In the genomic region with DNA sequence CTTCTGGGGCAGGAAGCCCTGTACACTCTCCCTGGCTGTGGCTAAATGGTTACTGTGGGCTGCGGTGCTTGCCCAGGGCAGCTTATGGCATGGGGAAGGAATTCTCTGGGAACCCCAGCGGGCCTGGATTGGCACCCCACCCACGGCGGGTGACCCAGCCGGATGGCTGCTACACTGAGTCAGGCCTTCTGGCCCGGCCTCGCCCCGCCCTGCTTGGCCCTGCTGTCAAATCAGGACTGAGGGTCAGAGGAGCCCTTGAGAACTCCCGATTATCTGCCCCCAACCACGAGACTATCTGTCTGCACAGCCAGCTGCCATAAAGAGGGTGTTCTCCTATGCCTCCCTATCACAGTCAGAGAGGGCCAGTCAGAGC, we compare ENCODE assay signal across 13 cellular contexts. TPM values are rescaled to one million over a fixed set of nuclear protein-coding genes. Genes with fewer than 3 reads are reported as not detected.
DNase-seq lines count a peak whose midpoint lies in the region; ATAC-seq and TF ChIP-seq lines count a peak whose summit lies in the region.
"Had no signal": no experiment of that assay in that cellular context is flagged by ENCODE, and none has a peak within 500 bp of the region (broad histone marks: within the 10 kb centered on the region; RNA-seq: fewer than 3 reads in every experiment).

No MANE protein-coding gene starts in this region.

- DNase-seq in EH (ENCODE audit: low read depth): peak; percentile 82
- peak; percentile 85 for DNase-seq in RWPE1 (ENCODE audit: low spot score)
- peak; percentile 36 for DNase-seq in epithelial cell of prostate (ENCODE audit: low read depth, low spot score)
- no peak for DNase-seq in trophoblast cell
- no peak for DNase-seq in activated gamma-delta T cell (lab: John Stamatoyannopoulos, UW)
- no peak for DNase-seq in activated naive CD8-positive, alpha-beta T cell treated with anti-CD3 and anti-CD28 coated beads, Interleukin-2, amount 50 U/mL, for 24 hours
- DNase-seq: activated CD4-positive, alpha-beta T cell treated with anti-CD3 and anti-CD28 coated beads, Interleukin-2, amount 50 U/mL, for 1 hour; adrenal gland; NCI-H2081 treated with DMSO at 0.1 percent for 48 hours had no signal

- no peak overlapping the region for H3K27ac Mint-ChIP-seq in activated naive CD8-positive, alpha-beta T cell treated with anti-CD3 and anti-CD28 coated beads, Interleukin-2, amount 50 U/mL, for 24 hours

- H2BK5ac ChIP-seq in trophoblast cell (ENCODE audit: low read depth, low read length, poor library complexity): no peak overlapping the region

- no peaks in the 10 kb centered on the region for H3K36me3 Mint-ChIP-seq in activated naive CD8-positive, alpha-beta T cell treated with anti-CD3 and anti-CD28 coated beads, Interleukin-2, amount 50 U/mL, for 24 hours (ENCODE audit: low read depth)
- H3K36me3 Mint-ChIP-seq: IgD-negative memory B cell had no signal

- ATAC-seq in HG02973 (IDR thresholded peaks at IDR 0.05; ENCODE audit: unreplicated experiment): no peak
- no peak for ATAC-seq in GM19455 (IDR thresholded peaks at IDR 0.05; ENCODE audit: unreplicated experiment)
- ATAC-seq in activated naive CD8-positive, alpha-beta T cell treated with anti-CD3 and anti-CD28 coated beads, Interleukin-2, amount 50 U/mL, for 24 hours: no peak

- peaks cover 6% of the 10 kb centered on the region for H3K79me1 ChIP-seq in trophoblast cell (ENCODE audit: low read length)

- no peak overlapping the region for H4K8ac ChIP-seq in trophoblast cell (ENCODE audit: low read depth, low read length)

- H4K12ac ChIP-seq in trophoblast cell (ENCODE audit: low read depth, low read length): no peak overlapping the region

- peak overlapping the region; percentile 8 for H2BK12ac ChIP-seq in trophoblast cell (ENCODE audit: low read length)

- no peak for TF ChIP-seq CTCF in RWPE1 (conservative IDR thresholded peaks at IDR 0.05; ENCODE audit: low read depth)

- no peaks in the 10 kb centered on the region for H3K36me3 ChIP-seq in trophoblast cell (ENCODE audit: control insufficient read depth in 1 of 2, insufficient read depth in 2 of 2, low read length in 2 of 2)
- H3K36me3 ChIP-seq: adrenal gland had no signal

- H3K9ac ChIP-seq in trophoblast cell (ENCODE audit: low read length): no peak overlapping the region

- H3K27ac ChIP-seq in RWPE1 (peak overlapping the region; percentile 88), epithelial cell of prostate (peak overlapping the region; percentile 77), trophoblast cell (ENCODE audit: low read depth, low read length) (no peak overlapping the region)
- H3K27ac ChIP-seq: adrenal gland, psoas muscle had no signal

- H3K4me2 ChIP-seq in trophoblast cell (ENCODE audit: low read length): no peak overlapping the region

- no peak overlapping the region for H3K4me3 ChIP-seq in trophoblast cell (ENCODE audit: low read depth, low read length)
- H3K4me3 ChIP-seq: adrenal gland, psoas muscle had no signal

- H3K4ac ChIP-seq in trophoblast cell (ENCODE audit: low read depth, low read length): no peak overlapping the region

- POLR2A ChIA-PET in RWPE1 (lab: Yijun Ruan, JAX; ENCODE audit: low non-redundant PET): interaction anchor here (0.6 kb wide), 2 partner anchors 8 to 161 kb away, joined by 3 to 4 read pairs; no protein-coding TSS in a partner anchor

- H4K91ac ChIP-seq in trophoblast cell (ENCODE audit: low read depth, low read length): no peak overlapping the region

- CTCF ChIA-PET in RWPE1 (lab: Yijun Ruan, JAX): interaction anchor here (1.5 kb wide), 1 partner anchor 24 kb away, joined by 5 read pairs; no protein-coding TSS in a partner anchor

- no peaks in the 10 kb centered on the region for H3K79me2 ChIP-seq in trophoblast cell (ENCODE audit: control insufficient read depth, insufficient read depth, low read length, poor library complexity)

- no peak overlapping the region for H3K4me3 Mint-ChIP-seq in activated naive CD8-positive, alpha-beta T cell treated with anti-CD3 and anti-CD28 coated beads, Interleukin-2, amount 50 U/mL, for 24 hours
- H3K4me3 Mint-ChIP-seq: IgD-negative memory B cell had no signal

- H3K4me1 Mint-ChIP-seq in activated naive CD8-positive, alpha-beta T cell treated with anti-CD3 and anti-CD28 coated beads, Interleukin-2, amount 50 U/mL, for 24 hours: peaks cover 1% of the 10 kb centered on the region

- no peak overlapping the region for H2BK120ac ChIP-seq in trophoblast cell (ENCODE audit: insufficient read depth, low read length, poor library complexity)

- no CpG with 5 or more reads among the region's 10 CpGs for WGBS in trophoblast cell (ENCODE audit: extremely low coverage, insufficient coverage, insufficient read length)

- no peaks in the 10 kb centered on the region for H3K9me3 Mint-ChIP-seq in activated naive CD8-positive, alpha-beta T cell treated with anti-CD3 and anti-CD28 coated beads, Interleukin-2, amount 50 U/mL, for 24 hours
- H3K9me3 Mint-ChIP-seq: IgD-negative memory B cell had no signal

- peaks cover 2% of the 10 kb centered on the region for H3K9me3 ChIP-seq in trophoblast cell (ENCODE audit: insufficient read depth, low read depth, low read length)
- H3K9me3 ChIP-seq: adrenal gland, psoas muscle had no signal

- H3K23ac ChIP-seq in trophoblast cell (ENCODE audit: low read length): no peak overlapping the region

- H3K4me1 ChIP-seq in trophoblast cell (ENCODE audit: control insufficient read depth in 1 of 2, insufficient read depth in 2 of 2, low read length in 2 of 2): peaks cover 23 to 33% of the 10 kb centered on the region in 2 experiments

- H3K27me3 Mint-ChIP-seq in activated naive CD8-positive, alpha-beta T cell treated with anti-CD3 and anti-CD28 coated beads, Interleukin-2, amount 50 U/mL, for 24 hours: peaks cover 2% of the 10 kb centered on the region
- H3K27me3 Mint-ChIP-seq: IgD-negative memory B cell had no signal

- no peak overlapping the region for H3K14ac ChIP-seq in trophoblast cell (ENCODE audit: low read length)

- peak overlapping the region; percentile 23 for H3K18ac ChIP-seq in trophoblast cell (ENCODE audit: low read length)

- peak overlapping the region; percentile 7 for H2AK5ac ChIP-seq in trophoblast cell (ENCODE audit: low read length)

- H2AFZ ChIP-seq in trophoblast cell (ENCODE audit: insufficient read depth, low read length, poor library complexity): no peak overlapping the region

- no peaks in the 10 kb centered on the region for H3K27me3 ChIP-seq in trophoblast cell (ENCODE audit: insufficient read depth, low read length)
- H3K27me3 ChIP-seq: adrenal gland had no signal

RNA-seq across cellular contexts. Expression of a gene that starts 7.3 kb away (rescaled TPM):
- 4.9 and 5.1 TPM in 2 replicates for polyA plus RNA-seq in trophoblast cell (2013)

RNA-seq across cellular contexts. Expression of a gene that starts 33.7 kb away (rescaled TPM):
- 10.7 TPM in 2 replicates for polyA plus RNA-seq in trophoblast cell (2013)

Comparison
In these comparisons a context has a peak if more than half of its experiments do, and no peak if none do; other contexts are left out.
1. DNase-seq: peak in EH (single experiment), RWPE1 (single experiment) and epithelial cell of prostate (single experiment); none in trophoblast cell (0 of 2), activated gamma-delta T cell (single experiment) and activated naive CD8-positive, alpha-beta T cell treated with anti-CD3 and anti-CD28 coated beads, Interleukin-2, amount 50 U/mL, for 24 hours (single experiment).